Comparison of ENCODE assay signal across 8 cellular contexts in the genomic region with DNA sequence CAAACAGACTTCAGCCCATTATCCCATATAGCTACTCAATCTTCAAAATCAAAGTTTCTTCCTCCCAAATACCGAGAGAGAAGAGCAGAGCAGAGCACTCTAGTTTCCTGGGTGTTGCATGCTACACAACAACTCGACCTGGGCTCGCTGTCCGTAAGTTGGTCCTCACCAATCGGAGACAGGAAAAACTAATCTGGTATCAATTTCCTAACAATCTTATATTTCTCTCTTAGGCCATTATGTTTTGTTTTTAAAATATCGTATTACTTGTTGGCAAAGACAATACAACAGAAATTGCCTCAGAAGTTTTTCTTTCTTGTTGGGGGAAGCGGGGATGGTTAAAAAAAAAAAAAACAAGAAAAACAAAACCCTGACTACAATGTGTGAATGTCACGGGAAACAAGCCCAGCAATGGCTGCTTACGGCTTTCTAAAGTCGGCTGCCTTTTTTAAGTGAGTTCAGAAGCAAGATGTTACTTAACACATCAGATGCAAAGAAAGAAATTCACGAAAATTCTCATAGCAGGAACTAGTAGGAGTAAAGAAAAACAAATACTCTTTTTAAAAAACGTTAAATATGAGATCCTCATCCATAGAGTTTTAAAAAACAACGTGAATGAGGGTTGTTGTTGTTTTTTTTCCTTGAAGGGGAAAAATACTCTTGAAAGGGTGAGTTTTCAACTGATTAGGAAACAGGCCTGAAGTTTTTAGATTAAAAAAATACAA. TPM values are rescaled to one million over a fixed set of nuclear protein-coding genes. Genes with fewer than 3 reads are reported as not detected.
A peak's percentile ranks its signal among the peaks of the same experiment; 100 is the strongest.
DNase-seq lines count a peak whose midpoint lies in the region; ATAC-seq, FAIRE-seq and TF ChIP-seq lines count a peak whose summit lies in the region.

No MANE protein-coding gene starts in this region.

- H3K4me3 ChIP-seq in AG10803 (ENCODE audit: low read length) (peak overlapping the region; percentile 92), epithelial cell of esophagus (ENCODE audit: low read length) (peak overlapping the region; percentile 55)

- ATAC-seq in natural killer cell treated with Interleukin-12 subunit alpha and Interleukin-12 subunit beta and Interleukin-15 and Interleukin-18, amount 100 ng/mL, for 72 hours, result no peak
- no peak for ATAC-seq in GM21786 (IDR thresholded peaks at IDR 0.05; ENCODE audit: unreplicated experiment)

- peaks cover 5% of the 10 kb centered on the region for H3K36me3 Mint-ChIP-seq in natural killer cell treated with Interleukin-12 subunit alpha and Interleukin-12 subunit beta and Interleukin-15 and Interleukin-18, amount 100 ng/mL, for 72 hours

- no peaks in the 10 kb centered on the region for H3K9me3 Mint-ChIP-seq in natural killer cell treated with Interleukin-12 subunit alpha and Interleukin-12 subunit beta and Interleukin-15 and Interleukin-18, amount 100 ng/mL, for 72 hours

- H3K4me1 Mint-ChIP-seq in natural killer cell treated with Interleukin-12 subunit alpha and Interleukin-12 subunit beta and Interleukin-15 and Interleukin-18, amount 100 ng/mL, for 72 hours (ENCODE audit: low read depth in 2 of 2), result peaks cover 34 to 49% of the 10 kb centered on the region in 2 donors

- peak; percentile 47 for FAIRE-seq in GM18507 (lab: Jason Lieb, UNC)

- TF ChIP-seq CTCF in AG10803 (conservative IDR thresholded peaks at IDR 0.05; ENCODE audit: low read length), result no peak
- TF ChIP-seq CTCF in epithelial cell of esophagus (IDR thresholded peaks at IDR 0.05; ENCODE audit: insufficient read depth, low read depth, low read length, missing control alignments), result no peak

- DNase-seq in AG10803 (ENCODE audit: low read depth), result peak; percentile 82
- no peak for DNase-seq in GM18507 (ENCODE audit: extremely low spot score, insufficient read length, low read depth)
- peak; percentile 15 for DNase-seq in SK-MEL-5 (ENCODE audit: low read depth, low spot score)
- peak; percentile 39 for DNase-seq in epithelial cell of esophagus (ENCODE audit: low read depth)
- DNase-seq in natural killer cell treated with Interleukin-12 subunit alpha and Interleukin-12 subunit beta and Interleukin-15 and Interleukin-18, amount 100 ng/mL, for 72 hours (ENCODE audit: low spot score), result no peak
- DNase-seq in epidermal melanocyte (ENCODE audit: insufficient read length, low spot score), result no peak
- no peak for DNase-seq in NCI-H1436 treated with DMSO at 0.1 percent for 48 hours (lab: John Stamatoyannopoulos, UW)

- in situ Hi-C loops in SK-MEL-5 (cut with HindIII; ENCODE audit: low pct_unique_long_range_greater_than_20kb, low sequenced_read_pairs), result no loop called here

- peak overlapping the region; percentile 99 to 100 for H3K27ac Mint-ChIP-seq in natural killer cell treated with Interleukin-12 subunit alpha and Interleukin-12 subunit beta and Interleukin-15 and Interleukin-18, amount 100 ng/mL, for 72 hours

- no peaks in the 10 kb centered on the region for H3K27me3 Mint-ChIP-seq in natural killer cell treated with Interleukin-12 subunit alpha and Interleukin-12 subunit beta and Interleukin-15 and Interleukin-18, amount 100 ng/mL, for 72 hours

- H3K4me3 Mint-ChIP-seq in natural killer cell treated with Interleukin-12 subunit alpha and Interleukin-12 subunit beta and Interleukin-15 and Interleukin-18, amount 100 ng/mL, for 72 hours, result peak overlapping the region; percentile 88

RNA-seq across cellular contexts. Expression of a gene that starts 1.9 kb away (rescaled TPM):
- 90.5 and 104 TPM in 2 replicates for total RNA-seq in SK-MEL-5 (2014; rRNA removed; shearing (Covaris generic))
- polyA plus RNA-seq in SK-MEL-5 (2015; cell fraction: cytosol; rRNA removed), result 154 and 161 TPM in 2 replicates
- 63.5 and 63.6 TPM in 2 replicates for polyA plus RNA-seq in SK-MEL-5 (2015; cell fraction: nucleus; rRNA removed)
- 10 to 100 TPM; 50.4 to 52.9 TPM for total RNA-seq in natural killer cell treated with Interleukin-12 subunit alpha and Interleukin-12 subunit beta and Interleukin-15 and Interleukin-18, amount 100 ng/mL, for 72 hours

Comparison
In these comparisons a context has a peak if more than half of its experiments do, and no peak if none do; other contexts are left out.
1. DNase-seq: peak in AG10803 (single experiment), SK-MEL-5 (single experiment) and epithelial cell of esophagus (single experiment); none in GM18507 (single experiment), natural killer cell treated with Interleukin-12 subunit alpha and Interleukin-12 subunit beta and Interleukin-15 and Interleukin-18, amount 100 ng/mL, for 72 hours (single experiment), epidermal melanocyte (single experiment) and NCI-H1436 treated with DMSO at 0.1 percent for 48 hours (single experiment).